In genomic region chr4:88382621-88383020, GRCh38 we compare ENCODE assay signal across 8 cellular contexts. TPM values are rescaled to one million over a fixed set of nuclear protein-coding genes. Genes with fewer than 3 reads are reported as not detected.
DNase-seq lines count a peak whose midpoint lies in the region; ATAC-seq and TF ChIP-seq lines count a peak whose summit lies in the region.

No MANE protein-coding gene starts in this region.

- H2BK20ac ChIP-seq in IMR-90 (ENCODE audit: low read depth, low read length), result no peak overlapping the region

- dilution Hi-C loops in IMR-90 (cut with HindIII; ENCODE audit: low sequenced_read_pairs, unreplicated experiment), result no loop called here

- no peaks in the 10 kb centered on the region for H3K79me1 ChIP-seq in IMR-90 (ENCODE audit: low read depth in 1 of 2, low read length in 2 of 2)

- intact Hi-C loops in IMR-90 (cut with micrococcal nuclease), result no loop called here
- intact Hi-C loops in tibial artery (cut with DNase I; ENCODE audit: low total_unique reads), result loop anchor here (5.0 kb wide), 1 partner anchor 70 kb away; no protein-coding TSS in a partner anchor

- TF ChIP-seq POLR2A in IMR-90 (IDR thresholded peaks at IDR 0.05; ENCODE audit: low read depth, low read length), result no peak

- no TSS peak for BruUV-seq in IMR-90 (replicated peaks; lab: Mats Ljungman, UMichigan)

- POLR2A ChIA-PET in IMR-90 (lab: Charles Lee; ENCODE audit: unreplicated experiment), result no interaction called here

- H3K27me3 ChIP-seq in IMR-90 (ENCODE audit: control insufficient read depth, insufficient read depth, low read length) (peaks cover 2% of the 10 kb centered on the region; the same call in 1 of the 2 replicates), tibial artery (no peaks in the 10 kb centered on the region)

- H2BK15ac ChIP-seq in IMR-90 (ENCODE audit: low read depth, low read length), result no peak overlapping the region

- TF ChIP-seq CTCF in IMR-90 (conservative IDR thresholded peaks at IDR 0.05; ENCODE audit: low read depth, low read length), result no peak
- no peak for TF ChIP-seq CTCF in tibial artery (IDR thresholded peaks at IDR 0.05)

- H3K9me3 ChIP-seq in IMR-90 (ENCODE audit: control insufficient read depth, insufficient read depth, low read length) (no peaks in the 10 kb centered on the region), tibial artery (no peaks in the 10 kb centered on the region)

- H3K14ac ChIP-seq in IMR-90 (replicated peaks; ENCODE audit: low read depth, low read length), result no peak overlapping the region

- in situ Hi-C loops in IMR-90 (cut with MboI; ENCODE audit: low sequenced_read_pairs), result no loop called here

- H3K23ac ChIP-seq in IMR-90 (ENCODE audit: low read depth, low read length), result no peak overlapping the region

- no peaks in the 10 kb centered on the region for H3K9me1 ChIP-seq in IMR-90 (ENCODE audit: insufficient read depth, low read length)

- WGBS in IMR-90 (ENCODE audit: extremely low coverage in 2 of 2, insufficient read length in 1 of 2), 2 experiments, result 40% methylated on average over 1 of the region's 1 CpG; no CpG with 5 or more reads in 1 of the 2 experiments

- DNase-seq in IMR-90, result no peak
- peak; percentile 46 for DNase-seq in activated naive CD4-positive, alpha-beta T cell treated with anti-CD3 and anti-CD28 coated beads, Interleukin-2, amount 50 U/mL, for 16 hours
- peak; percentile 40 for DNase-seq in stimulated activated CD8-positive, alpha-beta memory T cell treated with anti-CD3 and anti-CD28 coated beads, Interleukin-12 subunit alpha, Interleukin-12 subunit beta, amount 100 ng/mL, for 1 hour (ENCODE audit: low read depth)
- DNase-seq in SIG-M5 treated with dmso at 0.1 percent for 504 hours (lab: John Stamatoyannopoulos, UW; ENCODE audit: unreplicated experiment), result no peak
- DNase-seq in tibial artery, result no peak
- no peak for DNase-seq in NCI-H1930 (lab: John Stamatoyannopoulos, UW)
- DNase-seq in DMS53 treated with DMSO at 0.1 percent for 48 hours (lab: John Stamatoyannopoulos, UW; ENCODE audit: unreplicated experiment), result no peak

- no peak overlapping the region for H2AK9ac ChIP-seq in IMR-90 (replicated peaks; ENCODE audit: low read depth, low read length, poor library complexity)

- no peak overlapping the region for H4K91ac ChIP-seq in IMR-90 (ENCODE audit: insufficient read depth, low read depth, low read length)

- H4K20me1 ChIP-seq in IMR-90 (ENCODE audit: insufficient read depth, low read length), result no peaks in the 10 kb centered on the region

- H3K27ac ChIP-seq in IMR-90 (ENCODE audit: insufficient read depth, low read length) (no peak overlapping the region), tibial artery (peak overlapping the region in 1 of 2 donors; percentile 15)

- H2AFZ ChIP-seq in IMR-90 (replicated peaks; ENCODE audit: low read length, poor library complexity), result no peak overlapping the region

- H3K9ac ChIP-seq in IMR-90 (ENCODE audit: low read depth, low read length), result no peak overlapping the region

- no peak overlapping the region for H2BK120ac ChIP-seq in IMR-90 (ENCODE audit: low read depth, low read length)

- no peak overlapping the region for H4K5ac ChIP-seq in IMR-90 (ENCODE audit: low read depth, low read length)

- no peak overlapping the region for H3K4ac ChIP-seq in IMR-90 (ENCODE audit: low read depth, low read length)

- no peak overlapping the region for H4K8ac ChIP-seq in IMR-90 (ENCODE audit: low read depth in 2 of 2, low read length in 2 of 2)

- no peak for TF ChIP-seq RAD21 in IMR-90 (IDR thresholded peaks at IDR 0.05; ENCODE audit: low read length)

- H3K4me1 ChIP-seq in IMR-90 (ENCODE audit: control insufficient read depth, insufficient read depth, low read length), result no peaks in the 10 kb centered on the region
- no peaks in the 10 kb centered on the region for H3K4me1 ChIP-seq in tibial artery

- no peak overlapping the region for H3K18ac ChIP-seq in IMR-90 (ENCODE audit: low read depth, low read length)

- no peak overlapping the region for H2AK5ac ChIP-seq in IMR-90 (ENCODE audit: low read depth, low read length)

- H3K4me2 ChIP-seq in IMR-90 (ENCODE audit: low read depth, low read length), result no peak overlapping the region

- ATAC-seq in GM19372 (IDR thresholded peaks at IDR 0.05; ENCODE audit: low read depth, unreplicated experiment), result peak; percentile 31
- no peak for ATAC-seq in IMR-90 (ENCODE audit: low read depth)

- H3K36me3 ChIP-seq in IMR-90 (ENCODE audit: control insufficient read depth, insufficient read depth, low read length) (no peaks in the 10 kb centered on the region), tibial artery (peaks cover 0 to 14% (median 0%) of the 10 kb centered on the region in 3 donors)

- no peak overlapping the region for H2BK5ac ChIP-seq in IMR-90 (ENCODE audit: low read depth, low read length, poor library complexity, severe bottlenecking)

- H3K56ac ChIP-seq in IMR-90 (ENCODE audit: extremely low read depth, insufficient read depth, low read length), result no peak overlapping the region

- H3K4me3 ChIP-seq in IMR-90 (ENCODE audit: insufficient read depth, low read depth, low read length) (no peak overlapping the region), tibial artery (no peak overlapping the region)

- CTCF ChIA-PET in IMR-90 (lab: Yijun Ruan, JAX), result no interaction called here

TF ChIP-seq in IMR-90, 13 proteins besides CTCF, POLR2A, EP300 and RAD21:
- TF ChIP-seq MAFK (IDR thresholded peaks at IDR 0.05; ENCODE audit: low read depth, low read length), result peak; percentile 27; the same call in 1 of the 2 replicates
- no peak for TF ChIP-seq FOS (IDR thresholded peaks at IDR 0.05; ENCODE audit: low read depth, low read length)

RNA-seq across cellular contexts. Expression of gene HERC6, which starts 4.0 kb away (rescaled TPM):
- total RNA-seq in IMR-90 (2012; rRNA removed), result 0.83 and 1.6 TPM in 2 replicates
- polyA plus RNA-seq in IMR-90 (2012; rRNA removed), result 0.39 and 0.53 TPM in 2 replicates
- polyA plus RNA-seq in IMR-90 (2012; cell fraction: cytosol; rRNA removed), result 0.27 and 0.43 TPM in 2 replicates
- polyA plus RNA-seq in IMR-90 (2012; cell fraction: nucleus; rRNA removed; ENCODE audit: low replicate concordance), result 0.09 and 0.55 TPM in 2 replicates

Comparison
In these comparisons a context has a peak if more than half of its experiments do, and no peak if none do; other contexts are left out.
1. DNase-seq: peak in activated naive CD4-positive, alpha-beta T cell treated with anti-CD3 and anti-CD28 coated beads, Interleukin-2, amount 50 U/mL, for 16 hours (single experiment) and stimulated activated CD8-positive, alpha-beta memory T cell treated with anti-CD3 and anti-CD28 coated beads, Interleukin-12 subunit alpha, Interleukin-12 subunit beta, amount 100 ng/mL, for 1 hour (single experiment); none in IMR-90 (single experiment), SIG-M5 treated with dmso at 0.1 percent for 504 hours (single experiment), tibial artery (0 of 2), NCI-H1930 (0 of 2) and DMS53 treated with DMSO at 0.1 percent for 48 hours (single experiment).